Comparison of ENCODE assay signal across 25 cellular contexts in genomic region chr6:10193321-10193720, GRCh38.
"Had no signal": no experiment of that assay in that cellular context is flagged by ENCODE, and none has a peak within 500 bp of the region (broad histone marks: within the 10 kb centered on the region; RNA-seq: fewer than 3 reads in every experiment).

No MANE protein-coding gene starts in this region.

- H3K4me1 ChIP-seq: neural progenitor cell, parathyroid adenoma, psoas muscle, right lobe of liver, stomach, thyroid gland, tibial nerve, upper lobe of left lung, uterus had no signal

- DNase-seq: natural killer cell; occipital lobe; ovary; posterior cingulate gyrus; psoas muscle; right cardiac atrium; right lobe of liver; sigmoid colon; small intestine; stimulated activated CD4-positive, alpha-beta T cell treated with anti-CD3 and anti-CD28 coated beads, Interleukin-15, amount 100 ng/mL, for 24 hours; stimulated activated CD4-positive, alpha-beta T cell treated with anti-CD3 and anti-CD28 coated beads, Interleukin-2, amount 100 ng/mL, for 24 hours; stimulated activated CD4-positive, alpha-beta T cell treated with anti-CD3 and anti-CD28 coated beads, Interleukin-2, amount 100 ng/mL, for 48 hours; stimulated activated CD4-positive, alpha-beta T cell treated with anti-CD3 and anti-CD28 coated beads, Interleukin-4, amount 100 ng/mL, for 24 hours; stimulated activated naive B cell treated with anti-CD40 and anti-IgM and Interleukin-4, amounts not matched to agents 10 μg/mL and 1 μg/mL and 100 μg/mL, for 72 hours; stimulated activated naive CD4-positive, alpha-beta T cell treated with Interleukin-2 at 50 U/mL for 16 hours; stomach; thyroid gland; trophoblast cell; upper lobe of left lung; uterus had no signal

- ATAC-seq: natural killer cell; psoas muscle; right cardiac atrium; right lobe of liver; stimulated activated effector memory CD8-positive, alpha-beta T cell treated with anti-CD3 and anti-CD28 coated beads, Interleukin-12 subunit alpha, Interleukin-12 subunit beta, amount 100 ng/mL, for 72 hours; stimulated activated naive B cell treated with anti-CD40 and anti-IgM and Interleukin-4, amounts not matched to agents 10 μg/mL and 1 μg/mL and 100 μg/mL, for 72 hours had no signal

- H3K4me3 ChIP-seq: neural progenitor cell, ovary, psoas muscle, right lobe of liver, sigmoid colon, stomach, thoracic aorta, thyroid gland, tibial nerve, upper lobe of left lung, uterus had no signal

- FAIRE-seq: small intestine had no signal

- H3K27ac ChIP-seq: neural progenitor cell, ovary, parathyroid adenoma, psoas muscle, right lobe of liver, sigmoid colon, stomach, thoracic aorta, thyroid gland, tibial nerve, upper lobe of left lung, uterus had no signal

- H3K36me3 ChIP-seq: neural progenitor cell, ovary, right lobe of liver, sigmoid colon, stomach, thoracic aorta, thyroid gland, tibial nerve, upper lobe of left lung, uterus had no signal

- H3K9me3 ChIP-seq: ovary, psoas muscle, right lobe of liver, sigmoid colon, stomach, thoracic aorta, thyroid gland, tibial nerve, upper lobe of left lung, uterus had no signal

- H3K27me3 ChIP-seq: neural progenitor cell, ovary, right lobe of liver, sigmoid colon, stomach, thyroid gland, tibial nerve, upper lobe of left lung, uterus had no signal
